Comparison of ENCODE assay signal across 23 cellular contexts in the genomic region with DNA sequence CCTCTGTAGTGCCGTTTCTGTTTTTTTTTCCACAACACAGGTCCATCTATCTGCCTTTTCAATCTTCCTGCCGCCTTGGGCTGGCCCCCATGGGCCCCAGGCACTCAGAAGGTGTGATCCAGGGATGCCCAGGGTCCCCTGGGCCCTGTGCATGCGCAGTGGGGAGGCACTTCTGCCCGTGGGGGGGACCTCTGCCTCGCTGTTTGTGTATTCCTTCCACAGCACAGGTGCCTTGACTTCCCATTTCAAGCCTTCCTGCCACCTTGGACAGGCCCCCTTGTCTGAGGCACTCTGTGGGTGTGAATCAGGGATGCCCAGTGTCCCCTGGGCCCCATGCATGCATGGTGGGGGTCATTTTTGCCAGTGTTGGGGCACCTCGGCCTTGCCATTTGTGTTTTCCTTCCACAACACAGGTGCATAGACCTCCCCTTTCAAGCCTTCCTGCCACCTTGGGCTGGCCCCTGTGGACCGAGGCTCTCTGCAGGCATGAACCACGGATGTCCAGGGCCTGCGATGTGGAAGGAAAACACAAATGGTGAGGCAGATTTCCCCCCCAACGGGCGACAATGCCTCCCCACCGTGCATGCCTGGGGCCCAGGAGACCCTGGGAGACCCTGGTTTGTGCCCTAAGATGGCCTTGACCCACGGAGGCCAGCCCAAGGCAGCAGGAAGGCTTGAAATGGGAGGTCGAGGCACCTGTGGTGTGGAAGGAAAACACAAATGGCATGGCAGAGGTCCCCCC.
"Had no signal": no experiment of that assay in that cellular context is flagged by ENCODE, and none has a peak within 500 bp of the region (broad histone marks: within the 10 kb centered on the region; RNA-seq: fewer than 3 reads in every experiment).

No MANE protein-coding gene starts in this region.

- H3K4me1 Mint-ChIP-seq: activated naive CD8-positive, alpha-beta T cell treated with anti-CD3 and anti-CD28 coated beads, Interleukin-2, amount 50 U/mL, for 24 hours had no signal

- H3K4me3 ChIP-seq: ascending aorta, body of pancreas, Peyer's patch had no signal

- H3K27ac Mint-ChIP-seq: activated CD8-positive, alpha-beta T cell treated with anti-CD3 and anti-CD28 coated beads, Interleukin-2, amount 10 ng/mL, durations not matched to agents 7 days and 5 days; activated naive CD4-positive, alpha-beta T cell treated with anti-CD3 and anti-CD28 coated beads, Interleukin-2, amount 50 U/mL, for 72 hours; activated naive CD8-positive, alpha-beta T cell treated with anti-CD3 and anti-CD28 coated beads, Interleukin-2, amount 50 U/mL, for 24 hours; T-helper 1 cell treated with Interleukin-12 subunit alpha and Interleukin-12 subunit beta and Interleukin-4 antibody, amounts not matched to agents 30 μg/mL and 1 μg/mL, for 36 hours had no signal

- H3K9me3 Mint-ChIP-seq: activated naive CD8-positive, alpha-beta T cell treated with anti-CD3 and anti-CD28 coated beads, Interleukin-2, amount 50 U/mL, for 24 hours had no signal

- H3K4me1 ChIP-seq: ascending aorta, body of pancreas, Peyer's patch had no signal

- ATAC-seq: activated CD4-positive, CD25-positive, alpha-beta regulatory T cell treated with anti-CD3 and anti-CD28 coated beads, Interleukin-2, amount 50 U/mL, for 24 hours; activated CD8-positive, alpha-beta T cell treated with anti-CD3 and anti-CD28 coated beads, Interleukin-2, amount 10 ng/mL, durations not matched to agents 7 days and 5 days; activated naive CD4-positive, alpha-beta T cell treated with anti-CD3 and anti-CD28 coated beads, Interleukin-2, amount 50 U/mL, for 72 hours; activated naive CD8-positive, alpha-beta T cell treated with anti-CD3 and anti-CD28 coated beads, Interleukin-2, amount 50 U/mL, for 24 hours; body of pancreas had no signal

- H3K4me3 Mint-ChIP-seq: activated CD8-positive, alpha-beta T cell treated with anti-CD3 and anti-CD28 coated beads, Interleukin-2, amount 10 ng/mL, durations not matched to agents 7 days and 5 days; activated naive CD8-positive, alpha-beta T cell treated with anti-CD3 and anti-CD28 coated beads, Interleukin-2, amount 50 U/mL, for 24 hours; T-helper 1 cell treated with Interleukin-12 subunit alpha and Interleukin-12 subunit beta and Interleukin-4 antibody, amounts not matched to agents 30 μg/mL and 1 μg/mL, for 36 hours had no signal

- H3K36me3 ChIP-seq: ascending aorta, Peyer's patch had no signal

- H3K27ac ChIP-seq: ascending aorta, body of pancreas, Peyer's patch, RWPE1 had no signal

- H3K27me3 ChIP-seq: ascending aorta, body of pancreas, Peyer's patch had no signal

- H3K27me3 Mint-ChIP-seq: activated naive CD8-positive, alpha-beta T cell treated with anti-CD3 and anti-CD28 coated beads, Interleukin-2, amount 50 U/mL, for 24 hours had no signal

- DNase-seq: activated CD4-positive, alpha-beta T cell treated with anti-CD3 and anti-CD28 coated beads for 4 hours; activated CD8-positive, alpha-beta memory T cell treated with anti-CD3 and anti-CD28 coated beads, Interleukin-2, amount 50 U/mL, for 48 hours; activated CD8-positive, alpha-beta T cell treated with anti-CD3 and anti-CD28 coated beads, Interleukin-2, amount 10 ng/mL, durations not matched to agents 7 days and 5 days; activated naive CD4-positive, alpha-beta T cell treated with Interleukin-2 at 50 U/mL for 16 hours; activated naive CD8-positive, alpha-beta T cell treated with anti-CD3 and anti-CD28 coated beads, Interleukin-2, amount 50 U/mL, for 24 hours; activated T-cell treated with anti-CD3 and anti-CD28 coated beads, Interleukin-2, amount 50 U/mL, for 1 hour; amniotic stem cell; body of pancreas; Kasumi-1; KBM-7; NCI-H1105 treated with DMSO at 0.1 percent for 48 hours; NCI-H1436 treated with DMSO at 0.1 percent for 48 hours; NCI-H187 treated with DMSO at 0.1 percent for 48 hours; NCI-H2081 treated with DMSO at 0.1 percent for 48 hours; NCI-H446; NCI-H524; Peyer's patch; SHP77 treated with DMSO at 0.1 percent for 48 hours had no signal
